Comparison of ENCODE assay signal across 9 cellular contexts in genomic region chr9:2014696-2015580, GRCh38. TPM values are rescaled to one million over a fixed set of nuclear protein-coding genes. Genes with fewer than 3 reads are reported as not detected.
DNase-seq lines count a peak whose midpoint lies in the region; ATAC-seq, FAIRE-seq and TF ChIP-seq lines count a peak whose summit lies in the region.
"Had no signal": no experiment of that assay in that cellular context is flagged by ENCODE, and none has a peak within 500 bp of the region (broad histone marks: within the 10 kb centered on the region; RNA-seq: fewer than 3 reads in every experiment).

SMARCA2 (plus strand) TSS chr9:2015347; CDS start chr9:2029023, 13,676 bp downstream.

- dilution Hi-C loops in keratinocyte (cut with MboI; ENCODE audit: extremely low pct_ligation_motif_present, low sequenced_read_pairs) = no loop called here

- TF ChIP-seq CTCF in AG10803 (conservative IDR thresholded peaks at IDR 0.05; ENCODE audit: low read length) = no peak
- TF ChIP-seq CTCF in keratinocyte (optimal IDR thresholded peaks at IDR 0.05 in 1 of 3, IDR thresholded peaks at IDR 0.05 in 1 of 3, conservative IDR thresholded peaks at IDR 0.05 in 1 of 3; ENCODE audit: extremely low read depth in 1 of 3, insufficient read depth in 2 of 3, low read length in 3 of 3) = no peak

- H3K9ac ChIP-seq in keratinocyte (ENCODE audit: control insufficient read depth, extremely low read depth, insufficient read depth, low read length) = peak within 1 kb of the TSS; percentile 86

- ATAC-seq in GM19035 (IDR thresholded peaks at IDR 0.05; ENCODE audit: unreplicated experiment) = peak; percentile 70
- peak; percentile 82 for ATAC-seq in HG03342 (IDR thresholded peaks at IDR 0.05; ENCODE audit: unreplicated experiment)

- no peaks in the 10 kb centered on the region for H3K9me3 ChIP-seq in keratinocyte (ENCODE audit: control insufficient read depth, low read depth, low read length)

- H3K27ac ChIP-seq in keratinocyte (ENCODE audit: control insufficient read depth, insufficient read depth, low read length) = peak within 1 kb of the TSS; percentile 80

- H3K79me2 ChIP-seq in keratinocyte (ENCODE audit: control insufficient read depth, insufficient read depth, low read length) = peaks cover 21% of the 10 kb centered on the region

- H3K27me3 ChIP-seq in keratinocyte (ENCODE audit: control insufficient read depth, extremely low read depth, insufficient read depth, low read length) = no peaks in the 10 kb centered on the region

- H4K20me1 ChIP-seq in keratinocyte (ENCODE audit: control insufficient read depth, extremely low read depth, insufficient read depth, low read length) = no peaks in the 10 kb centered on the region

- H3K9me1 ChIP-seq in keratinocyte (ENCODE audit: control insufficient read depth, extremely low read depth, insufficient read depth, low read length) = no peaks in the 10 kb centered on the region

- peak within 1 kb of the TSS; percentile 80 for H3K4me2 ChIP-seq in keratinocyte (ENCODE audit: control insufficient read depth, extremely low read depth, insufficient read depth, low read depth, low read length)

- H2AFZ ChIP-seq in keratinocyte (ENCODE audit: control insufficient read depth, low read length) = peak within 1 kb of the TSS; percentile 97

- peak; percentile 73 for FAIRE-seq in keratinocyte (lab: Jason Lieb, UNC)
- FAIRE-seq: TTC549 had no signal

- peak; percentile 97 for DNase-seq in AG10803 (ENCODE audit: low read depth)
- peak; percentile 98 for DNase-seq in NCI-H446 treated with DMSO at 0.1 percent for 48 hours (lab: John Stamatoyannopoulos, UW)
- DNase-seq in activated CD4-positive, CD25-positive, alpha-beta regulatory T cell treated with anti-CD3 and anti-CD28 coated beads, Interleukin-2, amount 50 U/mL, for 72 hours = peak; percentile 96
- DNase-seq in cerebellar cortex (ENCODE audit: low spot score) = peak; percentile 95
- peak; percentile 66 for DNase-seq in keratinocyte (ENCODE audit: low read depth, low spot score)
- peak; percentile 92 to 96 (median 92) for DNase-seq in stimulated activated CD4-positive, alpha-beta T cell treated with anti-CD3 and anti-CD28 coated beads, Interleukin-12 subunit alpha, Interleukin-12 subunit beta, amount 100 ng/mL, for 48 hours (ENCODE audit: low read depth in 2 of 3, low spot score in 1 of 3)

- H3K36me3 ChIP-seq in keratinocyte (ENCODE audit: control insufficient read depth in 2 of 2, extremely low read depth in 1 of 2, insufficient read depth in 2 of 2, low read length in 2 of 2) = no peaks in the 10 kb centered on the region

- H3K4me3 ChIP-seq in AG10803 (ENCODE audit: low read length) (peak within 1 kb of the TSS; percentile 94), keratinocyte (ENCODE audit: control insufficient read depth in 2 of 3, extremely low read depth in 1 of 3, insufficient read depth in 2 of 3, low read depth in 1 of 3, low read length in 3 of 3) (peak within 1 kb of the TSS; percentile 79 to 91 (median 90))

- peaks cover 14% of the 10 kb centered on the region for H3K4me1 ChIP-seq in keratinocyte (ENCODE audit: control insufficient read depth, extremely low read depth, insufficient read depth, low read length)

RNA-seq across cellular contexts. Expression of gene SMARCA2, which starts in this region (rescaled TPM):
- polyA plus RNA-seq in keratinocyte = 28.4 to 39.0 TPM (median 28.7 TPM) in 3 replicates
- polyA plus RNA-seq in keratinocyte (2011; ENCODE audit: low read depth) = 91.5 TPM
- polyA plus RNA-seq in keratinocyte (2011; cell fraction: cytosol; rRNA removed) = 26.2 and 33.5 TPM in 2 replicates
- 47.3 and 51.9 TPM in 2 replicates for polyA plus RNA-seq in keratinocyte (2011; cell fraction: nucleus; rRNA removed)
- polyA plus RNA-seq in keratinocyte (2012; ENCODE audit: low replicate concordance) = 25.7 and 27.5 TPM in 2 replicates
- polyA minus RNA-seq in keratinocyte = 60.9 to 93.3 TPM (median 91.2 TPM) in 3 replicates
- 21.9 TPM for polyA minus RNA-seq in keratinocyte (2011; cell fraction: cytosol; rRNA and poly(A)+ RNA removed)
- 34.7 and 68.0 TPM in 2 replicates for polyA minus RNA-seq in keratinocyte (2011; cell fraction: nucleus; rRNA and poly(A)+ RNA removed)

Comparison
In these comparisons a context has a peak if more than half of its experiments do, and no peak if none do; other contexts are left out.
1. Peak in every context shown above with its lines: DNase-seq, ATAC-seq, H3K4me3 ChIP-seq and H3K27ac ChIP-seq.